24 cellular contexts compared by ENCODE assay signal in the genomic region with DNA sequence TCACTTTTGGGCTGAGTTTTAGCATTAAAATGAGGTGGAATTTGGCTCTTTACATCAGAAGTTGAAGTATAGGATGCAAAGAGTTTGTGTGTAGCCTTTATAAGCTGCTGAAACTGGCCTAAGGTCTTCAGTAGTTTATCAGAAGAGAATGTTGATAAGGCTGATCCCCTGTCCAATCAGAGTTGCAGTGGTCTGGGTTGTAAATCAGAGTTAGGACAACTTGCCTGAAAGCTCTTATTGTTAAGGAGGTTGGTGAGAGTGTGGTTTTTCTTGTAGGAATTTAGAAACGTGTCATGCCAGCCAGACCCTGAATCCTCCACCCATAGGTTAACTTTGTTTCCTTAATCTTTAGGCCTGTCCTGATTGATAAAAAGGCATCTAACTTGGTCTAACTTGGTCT.
"Had no signal": no experiment of that assay in that cellular context is flagged by ENCODE, and none has a peak within 500 bp of the region (broad histone marks: within the 10 kb centered on the region; RNA-seq: fewer than 3 reads in every experiment).

No MANE protein-coding gene starts in this region.

- H3K4me3 Mint-ChIP-seq: effector memory CD8-positive, alpha-beta T cell; memory B cell; naive thymus-derived CD4-positive, alpha-beta T cell; nephron; neural progenitor cell; stimulated activated effector memory CD8-positive, alpha-beta T cell treated with anti-CD3 and anti-CD28 coated beads, Interleukin-12 subunit alpha, Interleukin-12 subunit beta, amount 100 ng/mL, for 72 hours had no signal

- H3K9me3 ChIP-seq: esophagus squamous epithelium, left ventricle myocardium inferior, psoas muscle, sigmoid colon, stomach, thyroid gland, vagina had no signal

- H3K4me3 ChIP-seq: esophagus squamous epithelium, left ventricle myocardium inferior, lung, neural progenitor cell, psoas muscle, sigmoid colon, stomach, thyroid gland, vagina had no signal

- H3K27me3 ChIP-seq: esophagus squamous epithelium, neural progenitor cell, sigmoid colon, stomach, thyroid gland, vagina had no signal

- H3K27me3 Mint-ChIP-seq: effector memory CD8-positive, alpha-beta T cell; memory B cell; naive thymus-derived CD4-positive, alpha-beta T cell had no signal

- H3K4me1 ChIP-seq: esophagus squamous epithelium, left ventricle myocardium inferior, neural progenitor cell, psoas muscle, sigmoid colon, stomach, thyroid gland, vagina had no signal

- H3K4me1 Mint-ChIP-seq: memory B cell; naive thymus-derived CD4-positive, alpha-beta T cell; nephron; neural progenitor cell; stimulated activated effector memory CD8-positive, alpha-beta T cell treated with anti-CD3 and anti-CD28 coated beads, Interleukin-12 subunit alpha, Interleukin-12 subunit beta, amount 100 ng/mL, for 72 hours had no signal

- H3K9me3 Mint-ChIP-seq: effector memory CD8-positive, alpha-beta T cell; memory B cell; nephron; neural progenitor cell; stimulated activated effector memory CD8-positive, alpha-beta T cell treated with anti-CD3 and anti-CD28 coated beads, Interleukin-12 subunit alpha, Interleukin-12 subunit beta, amount 100 ng/mL, for 72 hours had no signal

- ATAC-seq: effector memory CD8-positive, alpha-beta T cell; left colon; naive thymus-derived CD4-positive, alpha-beta T cell; psoas muscle; right cardiac atrium; stimulated activated effector memory CD8-positive, alpha-beta T cell treated with anti-CD3 and anti-CD28 coated beads, Interleukin-12 subunit alpha, Interleukin-12 subunit beta, amount 100 ng/mL, for 72 hours had no signal

- DNase-seq: cortex of kidney; effector memory CD8-positive, alpha-beta T cell; erythroblast; esophagus squamous epithelium; kidney glomerular epithelial cell; left colon; left ventricle myocardium inferior; midbrain; naive thymus-derived CD4-positive, alpha-beta T cell; psoas muscle; right cardiac atrium; sigmoid colon; stimulated activated CD4-positive, alpha-beta T cell treated with anti-CD3 and anti-CD28 coated beads, Interleukin-2, amount 100 ng/mL, for 24 hours; stimulated activated CD4-positive, alpha-beta T cell treated with anti-CD3 and anti-CD28 coated beads, Interleukin-4, amount 100 ng/mL, for 24 hours; stimulated activated naive CD4-positive, alpha-beta T cell treated with Interleukin-2 at 50 U/mL for 16 hours; stomach; thyroid gland; trophoblast cell had no signal

- H3K36me3 ChIP-seq: esophagus squamous epithelium, left ventricle myocardium inferior, neural progenitor cell, sigmoid colon, stomach, thyroid gland, vagina had no signal

- H3K27ac Mint-ChIP-seq: memory B cell; naive thymus-derived CD4-positive, alpha-beta T cell; nephron; neural progenitor cell; stimulated activated effector memory CD8-positive, alpha-beta T cell treated with anti-CD3 and anti-CD28 coated beads, Interleukin-12 subunit alpha, Interleukin-12 subunit beta, amount 100 ng/mL, for 72 hours had no signal

- H3K36me3 Mint-ChIP-seq: memory B cell; naive thymus-derived CD4-positive, alpha-beta T cell; neural progenitor cell; stimulated activated effector memory CD8-positive, alpha-beta T cell treated with anti-CD3 and anti-CD28 coated beads, Interleukin-12 subunit alpha, Interleukin-12 subunit beta, amount 100 ng/mL, for 72 hours had no signal
